23 cellular contexts compared by ENCODE assay signal in genomic region chr12:65967696-65968095, GRCh38.
"Had no signal": no experiment of that assay in that cellular context is flagged by ENCODE, and none has a peak within 500 bp of the region (broad histone marks: within the 10 kb centered on the region; RNA-seq: fewer than 3 reads in every experiment).

No MANE protein-coding gene starts in this region.

- H2AFZ ChIP-seq: hepatocyte, parathyroid adenoma had no signal

- H3K4me3 ChIP-seq: hepatocyte, left ventricle myocardium inferior, lung, psoas muscle, skin epidermis, suprapubic skin, thoracic aorta, tibial artery, uterus had no signal

- H3K79me2 ChIP-seq: hepatocyte, parathyroid adenoma had no signal

- H3K36me3 ChIP-seq: left ventricle myocardium inferior, suprapubic skin, thoracic aorta, tibial artery, uterus had no signal

- H3K4me1 ChIP-seq: left ventricle myocardium inferior, parathyroid adenoma, psoas muscle, suprapubic skin, tibial artery, uterus had no signal

- H3K27ac ChIP-seq: hepatocyte, left ventricle myocardium inferior, parathyroid adenoma, psoas muscle, skin epidermis, suprapubic skin, thoracic aorta, tibial artery, uterus had no signal

- H3K4me1 Mint-ChIP-seq: stimulated activated effector memory CD8-positive, alpha-beta T cell treated with anti-CD3 and anti-CD28 coated beads, Interleukin-12 subunit alpha, Interleukin-12 subunit beta, amount 100 ng/mL, for 72 hours had no signal

- H3K9me3 Mint-ChIP-seq: mesothelial cell of epicardium; naive B cell; natural killer cell; neural crest cell; stimulated activated effector memory CD8-positive, alpha-beta T cell treated with anti-CD3 and anti-CD28 coated beads, Interleukin-12 subunit alpha, Interleukin-12 subunit beta, amount 100 ng/mL, for 72 hours; stimulated activated naive CD8-positive, alpha-beta T cell treated with anti-CD3 and anti-CD28 coated beads, Interleukin-15, Interleukin-2, amounts not matched to agents 100 ng/mL and 50 ng/mL, for 24 hours had no signal

- DNase-seq: islet precursor cell; left ventricle myocardium inferior; mesendoderm; naive B cell; natural killer cell; nucleus accumbens; psoas muscle; stimulated activated CD4-positive, alpha-beta T cell treated with anti-CD3 and anti-CD28 coated beads, Interleukin-4, amount 100 ng/mL, for 24 hours; stimulated activated naive CD4-positive, alpha-beta T cell; tibial artery; trophoblast cell; uterus had no signal

- ATAC-seq: natural killer cell; psoas muscle; sciatic nerve; stimulated activated effector memory CD8-positive, alpha-beta T cell treated with anti-CD3 and anti-CD28 coated beads, Interleukin-12 subunit alpha, Interleukin-12 subunit beta, amount 100 ng/mL, for 72 hours had no signal

- H3K9me3 ChIP-seq: left ventricle myocardium inferior, psoas muscle, suprapubic skin, thoracic aorta, tibial artery, uterus had no signal

- H3K36me3 Mint-ChIP-seq: naive B cell; natural killer cell; stimulated activated effector memory CD8-positive, alpha-beta T cell treated with anti-CD3 and anti-CD28 coated beads, Interleukin-12 subunit alpha, Interleukin-12 subunit beta, amount 100 ng/mL, for 72 hours had no signal

- H3K4me2 ChIP-seq: hepatocyte had no signal

- H3K27ac Mint-ChIP-seq: mesothelial cell of epicardium; naive B cell; natural killer cell; stimulated activated effector memory CD8-positive, alpha-beta T cell treated with anti-CD3 and anti-CD28 coated beads, Interleukin-12 subunit alpha, Interleukin-12 subunit beta, amount 100 ng/mL, for 72 hours; stimulated activated naive CD8-positive, alpha-beta T cell treated with anti-CD3 and anti-CD28 coated beads, Interleukin-15, Interleukin-2, amounts not matched to agents 100 ng/mL and 50 ng/mL, for 24 hours had no signal

- H3K27me3 ChIP-seq: hepatocyte, tibial artery had no signal

- H3K9ac ChIP-seq: parathyroid adenoma had no signal

- H3K4me3 Mint-ChIP-seq: mesothelial cell of epicardium; naive B cell; neural crest cell; stimulated activated effector memory CD8-positive, alpha-beta T cell treated with anti-CD3 and anti-CD28 coated beads, Interleukin-12 subunit alpha, Interleukin-12 subunit beta, amount 100 ng/mL, for 72 hours; stimulated activated naive CD8-positive, alpha-beta T cell treated with anti-CD3 and anti-CD28 coated beads, Interleukin-15, Interleukin-2, amounts not matched to agents 100 ng/mL and 50 ng/mL, for 24 hours had no signal
